Comparison of ENCODE assay signal across 9 cellular contexts in the genomic region with DNA sequence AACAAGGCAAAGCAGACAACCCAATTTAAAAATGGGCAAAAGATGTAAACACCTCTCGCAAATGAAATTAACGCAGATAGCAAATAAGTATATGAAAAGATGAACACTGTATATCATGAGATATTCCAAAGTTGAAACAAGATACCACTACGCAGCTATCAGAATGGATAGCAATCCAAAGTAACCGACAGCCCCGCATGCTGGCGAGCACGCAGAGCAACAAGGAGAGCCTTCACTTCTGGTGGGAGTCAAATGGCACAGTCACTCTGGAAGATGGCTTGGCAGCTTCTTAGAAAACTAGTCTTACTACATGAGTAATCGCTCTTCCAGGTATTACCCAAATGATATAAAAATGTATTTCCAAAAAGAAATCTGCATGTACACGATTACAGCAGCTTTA. TPM values are rescaled to one million over a fixed set of nuclear protein-coding genes. Genes with fewer than 3 reads are reported as not detected.
DNase-seq lines count a peak whose midpoint lies in the region; ATAC-seq and TF ChIP-seq lines count a peak whose summit lies in the region.
"Had no signal": no experiment of that assay in that cellular context is flagged by ENCODE, and none has a peak within 500 bp of the region (broad histone marks: within the 10 kb centered on the region; RNA-seq: fewer than 3 reads in every experiment).

No MANE protein-coding gene starts in this region.

- no peak overlapping the region for H2AFZ ChIP-seq in neuron (ENCODE audit: low read depth, low read length)

- 70 to 82% (median 72%) methylated on average over 9 of the region's 9 CpGs for WGBS in stomach, 5 donors

- no peak overlapping the region for H3K27ac ChIP-seq in dorsolateral prefrontal cortex
- H3K27ac ChIP-seq in stomach, result no peak overlapping the region

- DNase-seq in NB4 (ENCODE audit: low read depth) (no peak), dorsolateral prefrontal cortex (no peak), stomach (no peak)
- no peak for DNase-seq in activated CD8-positive, alpha-beta memory T cell treated with anti-CD3 and anti-CD28 coated beads, Interleukin-2, amount 50 U/mL, for 48 hours
- DNase-seq: NCI-H2171 treated with DMSO at 0.1 percent for 48 hours, posterior cingulate gyrus had no signal

- H3K9me3 ChIP-seq in neuron (ENCODE audit: low read length), result no peaks in the 10 kb centered on the region
- H3K9me3 ChIP-seq in stomach, result no peaks in the 10 kb centered on the region

- H3K27me3 ChIP-seq in dorsolateral prefrontal cortex, result no peaks in the 10 kb centered on the region
- no peaks in the 10 kb centered on the region for H3K27me3 ChIP-seq in neuron (ENCODE audit: insufficient read depth, low read length)
- no peaks in the 10 kb centered on the region for H3K27me3 ChIP-seq in stomach

- H3K4me1 ChIP-seq in neuron (ENCODE audit: insufficient read depth, low read length), result peaks cover 12% of the 10 kb centered on the region
- H3K4me1 ChIP-seq in stomach, result peaks cover 11 to 36% (median 29%) of the 10 kb centered on the region in 4 donors

- no peak for ATAC-seq in HG02623 (IDR thresholded peaks at IDR 0.05; ENCODE audit: unreplicated experiment)

- TF ChIP-seq POLR2A in NB4 (IDR thresholded peaks at IDR 0.05; ENCODE audit: extremely low read depth, insufficient read length) (no peak), stomach (IDR thresholded peaks at IDR 0.05) (no peak)

- H3K36me3 ChIP-seq in neuron (ENCODE audit: insufficient read depth, low read length) (peaks cover 23% of the 10 kb centered on the region), stomach (peaks cover 16 to 26% (median 25%) of the 10 kb centered on the region in 4 donors)

- TF ChIP-seq CTCF in NB4 (IDR thresholded peaks at IDR 0.05; ENCODE audit: low read depth, low read length), result no peak
- TF ChIP-seq CTCF in dorsolateral prefrontal cortex (IDR thresholded peaks at IDR 0.05 in 54 of 56, conservative IDR thresholded peaks at IDR 0.05 in 2 of 56; ENCODE audit: low read depth in 1 of 56, partially characterized antibody in 56 of 56), result no peak
- no peak for TF ChIP-seq CTCF in stomach (IDR thresholded peaks at IDR 0.05)

- intact Hi-C loops in dorsolateral prefrontal cortex (cut with DNase I), result loop anchor here (10.0 kb wide), 1 partner anchor 111 kb away; a partner anchor contains a TSS
- intact Hi-C loops in stomach (cut with DNase I; ENCODE audit: low total_unique reads), result no loop called here

- H3K4me3 ChIP-seq in GM08714 (ENCODE audit: low read length), result peak overlapping the region; percentile 95
- H3K4me3 ChIP-seq in NB4 (ENCODE audit: low read depth, low read length), result peak overlapping the region; percentile 100
- H3K4me3 ChIP-seq in dorsolateral prefrontal cortex, result peak overlapping the region in 49 of 59 donors; percentile 68 to 99 (median 95)
- peak overlapping the region; percentile 87 for H3K4me3 ChIP-seq in neuron (ENCODE audit: low read length)
- H3K4me3 ChIP-seq in stomach, result peak overlapping the region in 2 of 4 donors; percentile 95 to 98

- no peak for TF ChIP-seq EP300 in stomach (IDR thresholded peaks at IDR 0.05)

RNA-seq across cellular contexts. Expression of a gene that starts 1.4 kb away (rescaled TPM):
- total RNA-seq in dorsolateral prefrontal cortex, result 100 to 1,000 TPM; 113 to 234 (median 181) TPM
- 100 to 1,000 TPM in 3 of 5 donors, 10 to 100 TPM in 2; 54.7 to 259 (median 105) TPM for total RNA-seq in stomach
- 10 to 100 TPM; 72.8 to 91.2 (median 73.3) TPM for polyA plus RNA-seq in stomach

RNA-seq across cellular contexts. Expression of a gene that starts 6.4 kb away (rescaled TPM):
- not detected for total RNA-seq in dorsolateral prefrontal cortex
- not detected for total RNA-seq in stomach
- polyA plus RNA-seq in stomach, result not detected

RNA-seq across cellular contexts. Expression of a gene that starts 29.5 kb away (rescaled TPM):
- total RNA-seq in dorsolateral prefrontal cortex (under 1 TPM in 8 of 120 experiments, not detected in 112; 0.50 to 0.98 (median 0.57) TPM), stomach (not detected)
- polyA plus RNA-seq in stomach, result not detected
